15 cellular contexts compared by ENCODE assay signal in genomic region chr3:13071695-13072094, GRCh38. TPM values are rescaled to one million over a fixed set of nuclear protein-coding genes. Genes with fewer than 3 reads are reported as not detected.
DNase-seq lines count a peak whose midpoint lies in the region; ATAC-seq and TF ChIP-seq lines count a peak whose summit lies in the region.
"Had no signal": no experiment of that assay in that cellular context is flagged by ENCODE, and none has a peak within 500 bp of the region (broad histone marks: within the 10 kb centered on the region; RNA-seq: fewer than 3 reads in every experiment).

No MANE protein-coding gene starts in this region.

- no peaks in the 10 kb centered on the region for H3K36me3 Mint-ChIP-seq in activated CD4-positive, alpha-beta T cell treated with anti-CD3 and anti-CD28 coated beads for 36 hours (ENCODE audit: low read depth)

- TF ChIP-seq POLR2A in spleen (IDR thresholded peaks at IDR 0.05): no peak

- peaks cover 21% of the 10 kb centered on the region for H3K27me3 Mint-ChIP-seq in activated CD4-positive, alpha-beta T cell treated with anti-CD3 and anti-CD28 coated beads for 36 hours

- no peak for ATAC-seq in activated CD4-positive, alpha-beta T cell treated with anti-CD3 and anti-CD28 coated beads for 36 hours
- no peak for ATAC-seq in GM19328 (IDR thresholded peaks at IDR 0.05; ENCODE audit: unreplicated experiment)

- DNase-seq in activated CD4-positive, alpha-beta T cell treated with anti-CD3 and anti-CD28 coated beads for 36 hours: no peak
- DNase-seq in activated CD4-positive, alpha-beta T cell treated with anti-CD3 and anti-CD28 coated beads, Interleukin-2, amount 50 U/mL, for 1 hour: no peak
- no peak for DNase-seq in spleen
- no peak for DNase-seq in Kasumi-1 (lab: John Stamatoyannopoulos, UW)
- no peak for DNase-seq in WERI-Rb-1
- DNase-seq: 8988T; activated CD4-positive, alpha-beta T cell treated with anti-CD3 and anti-CD28 coated beads, Interleukin-2, amount 50 U/mL, for 4 hours; amniotic stem cell; CD4-positive, alpha-beta T cell had no signal

- intact Hi-C loops in activated CD4-positive, alpha-beta T cell treated with anti-CD3 and anti-CD28 coated beads for 36 hours (cut with DNase I, micrococcal nuclease): loop anchor here in 1 of 2 experiments (5.0 kb wide), 1 partner anchor 1361 kb away; no protein-coding TSS in a partner anchor
- intact Hi-C loops in spleen (cut with DNase I; ENCODE audit: low total_unique reads): no loop called here

- H3K4me3 ChIP-seq in KMS-11 (IDR thresholded peaks at IDR 0.05; ENCODE audit: insufficient read depth, low read depth, low read length): no peak overlapping the region
- peak overlapping the region in 4 of 8 donors; percentile 37 to 74 (median 45) for H3K4me3 ChIP-seq in spleen
- no peak overlapping the region for H3K4me3 ChIP-seq in WERI-Rb-1 (ENCODE audit: low read depth, low read length)
- H3K4me3 ChIP-seq: lung had no signal

- no peak overlapping the region for H3K27ac Mint-ChIP-seq in activated CD4-positive, alpha-beta T cell treated with anti-CD3 and anti-CD28 coated beads for 36 hours
- H3K27ac Mint-ChIP-seq: CD4-positive, alpha-beta T cell; nephron had no signal

- no peaks in the 10 kb centered on the region for H4K20me1 ChIP-seq in KMS-11 (ENCODE audit: insufficient read depth)

- peak overlapping the region; percentile 97 for H3K27ac ChIP-seq in KMS-11
- H3K27ac ChIP-seq in angular gyrus (ENCODE audit: low read depth, low read length): peak overlapping the region; percentile 88
- peak overlapping the region; percentile 9 to 87 (median 66) for H3K27ac ChIP-seq in spleen
- no peak overlapping the region for H3K27ac ChIP-seq in WERI-Rb-1
- H3K27ac ChIP-seq: tibial nerve had no signal

- H3K4me1 ChIP-seq in KMS-11 (ENCODE audit: low read depth, poor library complexity, severe bottlenecking) (peaks cover 44% of the 10 kb centered on the region), spleen (peaks cover 20 to 81% (median 60%) of the 10 kb centered on the region in 6 donors)

- H3K9me3 ChIP-seq in spleen: no peaks in the 10 kb centered on the region
- no peaks in the 10 kb centered on the region for H3K9me3 ChIP-seq in WERI-Rb-1 (ENCODE audit: severe bottlenecking)
- H3K9me3 ChIP-seq: tibial nerve had no signal

- WGBS in spleen, 5 donors: 81 to 92% (median 90%) methylated on average over 12 to 13 of the region's 13 CpGs

- H3K36me3 ChIP-seq in KMS-11 (ENCODE audit: insufficient read depth): no peaks in the 10 kb centered on the region
- H3K36me3 ChIP-seq in spleen: no peaks in the 10 kb centered on the region
- no peaks in the 10 kb centered on the region for H3K36me3 ChIP-seq in WERI-Rb-1
- H3K36me3 ChIP-seq: tibial nerve had no signal

- POLR2A ChIA-PET in activated CD4-positive, alpha-beta T cell treated with anti-CD3 and anti-CD28 coated beads for 36 hours (lab: Charles Lee): no interaction called here

- peak overlapping the region; percentile 79 for H3K9ac ChIP-seq in KMS-11

- peak overlapping the region; percentile 76 for H3K4me2 ChIP-seq in KMS-11

- TF ChIP-seq CTCF in KMS-11 (conservative IDR thresholded peaks at IDR 0.05; ENCODE audit: low read depth, low read length) (no peak), spleen (IDR thresholded peaks at IDR 0.05 in 8 of 11, conservative IDR thresholded peaks at IDR 0.05 in 3 of 11) (no peak), WERI-Rb-1 (IDR thresholded peaks at IDR 0.05; ENCODE audit: low read depth, low read length) (no peak)

- peak overlapping the region; percentile 14; the same call in 1 of the 2 replicates for H2AFZ ChIP-seq in KMS-11 (ENCODE audit: low read depth)

- H3K27me3 ChIP-seq in KMS-11 (ENCODE audit: insufficient read depth, low read depth) (no peaks in the 10 kb centered on the region), spleen (replicated peaks in 1 of 7) (peaks cover 0 to 48% (median 21%) of the 10 kb centered on the region in 7 donors), WERI-Rb-1 (ENCODE audit: insufficient read depth, low read depth, severe bottlenecking) (no peaks in the 10 kb centered on the region)

- peak overlapping the region; percentile 80 for H3K4me3 Mint-ChIP-seq in activated CD4-positive, alpha-beta T cell treated with anti-CD3 and anti-CD28 coated beads for 36 hours
- H3K4me3 Mint-ChIP-seq: CD4-positive, alpha-beta T cell; nephron had no signal

- CTCF ChIA-PET in activated CD4-positive, alpha-beta T cell treated with anti-CD3 and anti-CD28 coated beads for 36 hours (lab: Charles Lee): no interaction called here

- H3K4me1 Mint-ChIP-seq in activated CD4-positive, alpha-beta T cell treated with anti-CD3 and anti-CD28 coated beads for 36 hours: peaks cover 37% of the 10 kb centered on the region

- no peaks in the 10 kb centered on the region for H3K9me3 Mint-ChIP-seq in activated CD4-positive, alpha-beta T cell treated with anti-CD3 and anti-CD28 coated beads for 36 hours (ENCODE audit: low read depth)
- H3K9me3 Mint-ChIP-seq: CD4-positive, alpha-beta T cell; nephron had no signal

- H3K79me2 ChIP-seq in KMS-11 (ENCODE audit: insufficient read depth, low read depth): no peaks in the 10 kb centered on the region

RNA-seq across cellular contexts. Expression of gene IQSEC1, which starts 1.5 kb away (rescaled TPM):
- total RNA-seq in activated CD4-positive, alpha-beta T cell treated with anti-CD3 and anti-CD28 coated beads for 36 hours: 10 to 100 TPM; 36.8 to 40.4 TPM
- total RNA-seq in spleen: 100 to 1,000 TPM; 107 to 170 (median 123) TPM
- polyA plus RNA-seq in spleen: 10 to 100 TPM; 23.0 to 39.1 (median 38.7) TPM
